Comparison of ENCODE assay signal across 1 cellular context in genomic region chr6:167963589-167964057, GRCh38.
TF ChIP-seq lines count a peak whose summit lies in the region.

No MANE protein-coding gene starts in this region.

TF ChIP-seq in HepG2, 621 proteins besides CTCF, POLR2A, EP300 and RAD21 (continued from another document and continues in another):
- peak; percentile 89 for TF ChIP-seq RERE (CRISPR knock-in tag; IDR thresholded peaks at IDR 0.05; ENCODE audit: low read depth)
- no peak for TF ChIP-seq ZNF713 (CRISPR knock-in tag; IDR thresholded peaks at IDR 0.05)
- TF ChIP-seq NFRKB (IDR thresholded peaks at IDR 0.05) = no peak
- peak; percentile 17; the same call in 1 of the 2 replicates for TF ChIP-seq PHF8 (CRISPR knock-in tag; IDR thresholded peaks at IDR 0.05)
- TF ChIP-seq ZNF550 (CRISPR knock-in tag; IDR thresholded peaks at IDR 0.05; ENCODE audit: borderline replicate concordance) = no peak
- TF ChIP-seq PAX8 (CRISPR knock-in tag; IDR thresholded peaks at IDR 0.05; ENCODE audit: borderline replicate concordance) = 0 out of 2 replicates have a peak, but pooled peaks have one; percentile 59
- TF ChIP-seq SMAD3 (CRISPR knock-in tag; IDR thresholded peaks at IDR 0.05) = 0 out of 2 replicates have a peak, but pooled peaks have one; percentile 80
- TF ChIP-seq ATF3 (CRISPR knock-in tag; IDR thresholded peaks at IDR 0.05) = no peak
- 0 out of 2 replicates have a peak, but pooled peaks have one; percentile 31 for TF ChIP-seq MXD3 (CRISPR knock-in tag; IDR thresholded peaks at IDR 0.05)
- peak; percentile 20; the same call in 1 of the 2 replicates for TF ChIP-seq E2F1 (CRISPR knock-in tag; IDR thresholded peaks at IDR 0.05)
- peak; percentile 48; the same call in 1 of the 2 replicates for TF ChIP-seq GABPB1 (CRISPR knock-in tag; IDR thresholded peaks at IDR 0.05)
- no peak for TF ChIP-seq MBNL3 (CRISPR knock-in tag; conservative IDR thresholded peaks at IDR 0.05)
- no peak for TF ChIP-seq GPN1 (CRISPR knock-in tag; IDR thresholded peaks at IDR 0.05; ENCODE audit: borderline replicate concordance)
- no peak; the same call in 1 of the 2 replicates for TF ChIP-seq ZNF598 (CRISPR knock-in tag; IDR thresholded peaks at IDR 0.05; ENCODE audit: borderline replicate concordance)
- peak; percentile 56; the same call in 1 of the 2 replicates for TF ChIP-seq UBTF (CRISPR knock-in tag; IDR thresholded peaks at IDR 0.05)
- TF ChIP-seq SAP130 (CRISPR knock-in tag; IDR thresholded peaks at IDR 0.05; ENCODE audit: low read depth) = peak; percentile 65
- TF ChIP-seq CEBPB (IDR thresholded peaks at IDR 0.05; ENCODE audit: borderline replicate concordance, low read depth, low read length) = peak; percentile 47
- TF ChIP-seq HMG20B (CRISPR knock-in tag; conservative IDR thresholded peaks at IDR 0.05) = peak; percentile 92
- no peak for TF ChIP-seq ZNF138 (CRISPR knock-in tag; IDR thresholded peaks at IDR 0.05; ENCODE audit: low read depth)
- 0 out of 2 replicates have a peak, but pooled peaks have one; percentile 25 for TF ChIP-seq ARID2 (CRISPR knock-in tag; IDR thresholded peaks at IDR 0.05; ENCODE audit: borderline replicate concordance)
- no peak for TF ChIP-seq CENPT (CRISPR knock-in tag; IDR thresholded peaks at IDR 0.05; ENCODE audit: low read depth)
- peak; percentile 63; the same call in 1 of the 2 replicates for TF ChIP-seq NR2C2 (CRISPR knock-in tag; IDR thresholded peaks at IDR 0.05; ENCODE audit: borderline replicate concordance)
- no peak for TF ChIP-seq CENPBD1 (CRISPR knock-in tag; IDR thresholded peaks at IDR 0.05; ENCODE audit: borderline replicate concordance, low read depth)
- TF ChIP-seq DMTF1 (CRISPR knock-in tag; IDR thresholded peaks at IDR 0.05) = no peak
- TF ChIP-seq ZNF776 (CRISPR knock-in tag; IDR thresholded peaks at IDR 0.05) = no peak
- TF ChIP-seq SIN3A (IDR thresholded peaks at IDR 0.05; ENCODE audit: borderline replicate concordance, low read depth, low read length) = 0 out of 2 replicates have a peak, but pooled peaks have one; percentile 36
- no peak for TF ChIP-seq AKNA (CRISPR knock-in tag; IDR thresholded peaks at IDR 0.05; ENCODE audit: borderline replicate concordance)
- TF ChIP-seq BATF2 (CRISPR knock-in tag; IDR thresholded peaks at IDR 0.05) = no peak
- no peak for TF ChIP-seq ZNF790 (CRISPR knock-in tag; IDR thresholded peaks at IDR 0.05; ENCODE audit: borderline replicate concordance)
- no peak for TF ChIP-seq ZZZ3 (CRISPR knock-in tag; IDR thresholded peaks at IDR 0.05; ENCODE audit: borderline replicate concordance)
- peak; percentile 27; the same call in 1 of the 2 replicates for TF ChIP-seq ZNF639 (CRISPR knock-in tag; conservative IDR thresholded peaks at IDR 0.05)
- TF ChIP-seq ZC3H4 (CRISPR knock-in tag; IDR thresholded peaks at IDR 0.05; ENCODE audit: borderline replicate concordance) = no peak
- no peak for TF ChIP-seq ZNF354B (CRISPR knock-in tag; IDR thresholded peaks at IDR 0.05)
- peak; percentile 60; the same call in 1 of the 2 replicates for TF ChIP-seq KAT8 (CRISPR knock-in tag; IDR thresholded peaks at IDR 0.05)
- TF ChIP-seq JARID2 (CRISPR knock-in tag; IDR thresholded peaks at IDR 0.05; ENCODE audit: insufficient replicate concordance) = no peak
- no peak for TF ChIP-seq TEAD2 (CRISPR knock-in tag; IDR thresholded peaks at IDR 0.05)
- TF ChIP-seq HNF4G (IDR thresholded peaks at IDR 0.05; ENCODE audit: borderline replicate concordance, low read depth, low read length) = peak; percentile 77; the same call in 1 of the 2 replicates
- 0 out of 2 replicates have a peak, but pooled peaks have one; percentile 46 for TF ChIP-seq HNF4G (CRISPR knock-in tag; IDR thresholded peaks at IDR 0.05; ENCODE audit: borderline replicate concordance, low read depth)
- no peak; the same call in 1 of the 2 replicates for TF ChIP-seq ZNF761 (CRISPR knock-in tag; conservative IDR thresholded peaks at IDR 0.05)
- TF ChIP-seq SOX6 (IDR thresholded peaks at IDR 0.05) = no peak
- TF ChIP-seq SOX6 (CRISPR knock-in tag; IDR thresholded peaks at IDR 0.05) = peak; percentile 78
- TF ChIP-seq BRCA1 (CRISPR knock-in tag; IDR thresholded peaks at IDR 0.05) = no peak
- TF ChIP-seq MED8 (CRISPR knock-in tag; IDR thresholded peaks at IDR 0.05; ENCODE audit: insufficient replicate concordance) = no peak
- peak; percentile 74; the same call in 1 of the 2 replicates for TF ChIP-seq MIXL1 (CRISPR knock-in tag; IDR thresholded peaks at IDR 0.05)
